Comparison of ENCODE assay signal across 15 cellular contexts in the genomic region with DNA sequence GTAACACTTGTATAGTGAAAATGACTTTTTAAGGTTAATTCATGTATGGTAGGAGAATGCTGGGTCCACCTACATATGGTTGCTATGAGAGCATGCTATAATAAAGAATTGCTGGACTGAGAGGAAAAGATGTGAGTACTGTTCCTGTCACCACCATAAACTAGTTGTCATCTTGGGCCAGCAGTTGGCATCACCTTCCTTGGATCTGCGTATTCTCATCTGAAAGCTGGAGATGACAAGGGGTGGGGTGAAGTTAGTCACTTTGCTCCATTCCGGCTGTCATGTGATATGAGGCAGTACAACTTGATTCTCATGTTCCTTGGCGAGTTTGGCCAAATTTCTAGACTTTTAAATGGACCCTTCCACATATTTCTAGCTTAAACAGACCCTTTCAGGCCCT. TPM values are rescaled to one million over a fixed set of nuclear protein-coding genes. Genes with fewer than 3 reads are reported as not detected.
DNase-seq lines count a peak whose midpoint lies in the region; ATAC-seq and TF ChIP-seq lines count a peak whose summit lies in the region.
"Had no signal": no experiment of that assay in that cellular context is flagged by ENCODE, and none has a peak within 500 bp of the region (broad histone marks: within the 10 kb centered on the region; RNA-seq: fewer than 3 reads in every experiment).

No MANE protein-coding gene starts in this region.

- TF ChIP-seq CTCF in hepatocyte (IDR thresholded peaks at IDR 0.05; ENCODE audit: poor library complexity) = no peak
- TF ChIP-seq CTCF in transverse colon (IDR thresholded peaks at IDR 0.05) = no peak
- no peak for TF ChIP-seq CTCF in H9 (conservative IDR thresholded peaks at IDR 0.05)

- H3T11ph ChIP-seq in H9 (ENCODE audit: low read length) = no peak overlapping the region

- H3K79me2 ChIP-seq in hepatocyte (peaks cover 34% of the 10 kb centered on the region), H9 (ENCODE audit: insufficient read depth, low read length) (no peaks in the 10 kb centered on the region)

- H4K20me1 ChIP-seq in hepatocyte (ENCODE audit: insufficient read depth, poor library complexity, severe bottlenecking) (no peaks in the 10 kb centered on the region), H9 (ENCODE audit: control insufficient read depth, insufficient read depth, insufficient read length) (no peaks in the 10 kb centered on the region)
- H4K20me1 ChIP-seq: BLaER1 had no signal

- H3K23ac ChIP-seq in H9 (ENCODE audit: insufficient read length, low read depth, low read length) = no peak overlapping the region

- H3K18ac ChIP-seq in H9 (ENCODE audit: insufficient read length, low read depth, low read length) = no peak overlapping the region

- TF ChIP-seq EP300 in transverse colon (IDR thresholded peaks at IDR 0.05; ENCODE audit: low read depth) = no peak

- H3K56ac ChIP-seq in H9 (ENCODE audit: insufficient read length, low read depth, low read length) = no peak overlapping the region

- H4K5ac ChIP-seq in H9 (ENCODE audit: insufficient read length, low read depth, low read length) = no peak overlapping the region

- H2BK15ac ChIP-seq in H9 (ENCODE audit: low read depth, low read length) = no peak overlapping the region

- H3K36me3 Mint-ChIP-seq in H9 (ENCODE audit: insufficient read depth in 1 of 3, low read depth in 3 of 3) = no peaks in the 10 kb centered on the region

- intact Hi-C loops in Right ventricle myocardium inferior (cut with DNase I) (no loop called here), cardiac septum (cut with DNase I) (no loop called here), left cardiac atrium (cut with DNase I) (no loop called here), transverse colon (cut with DNase I; ENCODE audit: low total_unique reads) (no loop called here)

- H3K4me1 Mint-ChIP-seq in H9 = peaks cover 17 to 18% of the 10 kb centered on the region in 2 experiments

- no peak overlapping the region for H2BK120ac ChIP-seq in H9 (ENCODE audit: low read depth, low read length, poor library complexity, severe bottlenecking)

- H3K4me1 ChIP-seq in hepatocyte (ENCODE audit: insufficient read depth) (peaks cover 16% of the 10 kb centered on the region), transverse colon (peaks cover 14 to 80% (median 36%) of the 10 kb centered on the region in 4 donors), H9 (ENCODE audit: insufficient read depth, low read length) (peaks cover 7% of the 10 kb centered on the region; the same call in 1 of the 2 replicates)
- H3K4me1 ChIP-seq: BLaER1 had no signal

- H2BK20ac ChIP-seq in H9 (ENCODE audit: low read depth, low read length, poor library complexity, severe bottlenecking) = no peak overlapping the region

- H4K8ac ChIP-seq in H9 (replicated peaks; ENCODE audit: insufficient read length, low read depth, low read length) = no peak overlapping the region

- no peaks in the 10 kb centered on the region for H3K27me3 ChIP-seq in hepatocyte
- H3K27me3 ChIP-seq in transverse colon = no peaks in the 10 kb centered on the region
- H3K27me3 ChIP-seq in H9 (ENCODE audit: insufficient read depth, low read length) = no peaks in the 10 kb centered on the region
- H3K27me3 ChIP-seq: BLaER1 had no signal

- TF ChIP-seq POLR2A in transverse colon (IDR thresholded peaks at IDR 0.05) = no peak

- H3K36me3 ChIP-seq in hepatocyte (replicated peaks; ENCODE audit: insufficient read depth, low read depth) (no peaks in the 10 kb centered on the region), transverse colon (no peaks in the 10 kb centered on the region)
- H3K36me3 ChIP-seq: BLaER1, HAP-1 had no signal

- no peak overlapping the region for H3K4me3 ChIP-seq in hepatocyte
- no peak overlapping the region for H3K4me3 ChIP-seq in transverse colon
- H3K4me3 ChIP-seq: BLaER1, HAP-1 had no signal

- DNase-seq in Right ventricle myocardium inferior (ENCODE audit: missing footprints) = no peak
- DNase-seq in cardiac septum (ENCODE audit: low spot score) = no peak
- DNase-seq in left cardiac atrium = no peak
- DNase-seq in hepatocyte (ENCODE audit: low spot score) = no peak
- no peak for DNase-seq in transverse colon
- DNase-seq in H9 = no peak
- no peak for DNase-seq in substantia nigra (lab: John Stamatoyannopoulos, UW)
- DNase-seq: 8988T, AML-193, DMS 273 treated with DMSO at 0.1 percent for 48 hours, GOT3 had no signal

- no peak overlapping the region for H2BK12ac ChIP-seq in H9 (ENCODE audit: insufficient read length, low read depth, low read length)

- H3K79me1 ChIP-seq in H9 (ENCODE audit: insufficient read depth, low read depth, low read length, poor library complexity, severe bottlenecking) = no peaks in the 10 kb centered on the region

- no peak overlapping the region for H2AK5ac ChIP-seq in H9 (ENCODE audit: insufficient read length, low read length)

- H4K91ac ChIP-seq in H9 (ENCODE audit: insufficient read length, low read depth, low read length) = no peak overlapping the region

- WGBS in hepatocyte (ENCODE audit: low lambda C conversion rate, missing lambda C conversion rate) = 83% methylated on average over 3 of the region's 3 CpGs
- WGBS in transverse colon (ENCODE audit: low coverage in 1 of 2), 2 donors = 83% methylated on average over 3 of the region's 3 CpGs; no CpG with 5 or more reads in 1 of the 2 donors
- no CpG with 5 or more reads among the region's 3 CpGs for WGBS in H9 (ENCODE audit: extremely low coverage, insufficient read length, low lambda C conversion rate)

- no peaks in the 10 kb centered on the region for H3K23me2 ChIP-seq in H9 (ENCODE audit: insufficient read length, low read depth, low read length, poor library complexity, severe bottlenecking)

- no peak overlapping the region for H3K9ac ChIP-seq in H9 (ENCODE audit: extremely low read depth, insufficient read length, low read length)
- H3K9ac ChIP-seq: BLaER1 had no signal

- H3K27ac Mint-ChIP-seq in H9 = no peak overlapping the region; a peak in 1 of 7 replicates

- H3K4ac ChIP-seq in H9 (ENCODE audit: low read depth, low read length) = no peak overlapping the region

- no peak overlapping the region for H3K14ac ChIP-seq in H9 (ENCODE audit: insufficient read depth, low read length)

- H3K9me2 ChIP-seq in hepatocyte (replicated peaks; ENCODE audit: insufficient read depth) = no peaks in the 10 kb centered on the region

- H3K27me3 Mint-ChIP-seq in H9 (ENCODE audit: low read depth) = no peaks in the 10 kb centered on the region; the same call in 1 of the 2 replicates

- peak overlapping the region; percentile 89 for H3K27ac ChIP-seq in hepatocyte
- peak overlapping the region; percentile 79 to 91 (median 85) for H3K27ac ChIP-seq in transverse colon
- no peak overlapping the region for H3K27ac ChIP-seq in H9 (ENCODE audit: insufficient read length, low read depth, low read length)
- no peak overlapping the region for H3K27ac ChIP-seq in substantia nigra (ENCODE audit: low read depth, low read length, poor library complexity, severe bottlenecking)
- H3K27ac ChIP-seq: BLaER1, HL-60 had no signal

- peak; percentile 88 for ATAC-seq in Right ventricle myocardium inferior
- peak; percentile 82 to 83 for ATAC-seq in left cardiac atrium
- ATAC-seq in GM21737 (IDR thresholded peaks at IDR 0.05; ENCODE audit: unreplicated experiment) = no peak

- no peaks in the 10 kb centered on the region for H3K9me3 Mint-ChIP-seq in H9

- H3K9me3 ChIP-seq in hepatocyte (ENCODE audit: low read depth) = no peaks in the 10 kb centered on the region
- no peaks in the 10 kb centered on the region for H3K9me3 ChIP-seq in transverse colon
- H3K9me3 ChIP-seq in H9 (ENCODE audit: control insufficient read depth, low read depth, low read length) = no peaks in the 10 kb centered on the region
- H3K9me3 ChIP-seq: BLaER1, HAP-1 had no signal

- H3K4me2 ChIP-seq in hepatocyte = no peak overlapping the region
- H3K4me2 ChIP-seq in H9 (ENCODE audit: insufficient read depth, insufficient read length, low read length) = no peak overlapping the region
- H3K4me2 ChIP-seq: BLaER1 had no signal

- no peak overlapping the region for H2AFZ ChIP-seq in hepatocyte
- H2AFZ ChIP-seq in H9 (ENCODE audit: low read length) = no peak overlapping the region

- in situ Hi-C loops in transverse colon (cut with MboI; ENCODE audit: low pct_ligation_motif_present in 1 of 4, low pct_unique_long_range_greater_than_20kb in 1 of 4, low sequenced_read_pairs in 3 of 4) = no loop called here

- H3K4me3 Mint-ChIP-seq in H9 = no peak overlapping the region

- no peak overlapping the region for H2BK5ac ChIP-seq in H9 (ENCODE audit: insufficient read length, low read length)

RNA-seq across cellular contexts. Expression of a gene that starts 33.3 kb away (rescaled TPM):
- 60.6 TPM for total RNA-seq in Right ventricle myocardium inferior
- 27.1 TPM for total RNA-seq in cardiac septum
- 10 to 100 TPM; 47.0 to 50.1 TPM for total RNA-seq in left cardiac atrium
- total RNA-seq in hepatocyte = 10.2 and 11.1 TPM in 2 replicates
- 2.5 and 3.7 TPM in 2 replicates for polyA plus RNA-seq in hepatocyte
- total RNA-seq in transverse colon = 100 to 1,000 TPM in 1 of 4 donors, 10 to 100 TPM in 3; 45.6 to 104 (median 76.0) TPM
- total RNA-seq in H9 (2021) = 1.7 and 2.5 TPM in 2 replicates

Comparison
In these comparisons a context has a peak if more than half of its experiments do, and no peak if none do; other contexts are left out.
1. H3K27ac ChIP-seq: peak in hepatocyte (single experiment) and transverse colon (4 of 4); none in H9 (single experiment) and substantia nigra (single experiment).